8 cellular contexts compared by ENCODE assay signal in the genomic region with DNA sequence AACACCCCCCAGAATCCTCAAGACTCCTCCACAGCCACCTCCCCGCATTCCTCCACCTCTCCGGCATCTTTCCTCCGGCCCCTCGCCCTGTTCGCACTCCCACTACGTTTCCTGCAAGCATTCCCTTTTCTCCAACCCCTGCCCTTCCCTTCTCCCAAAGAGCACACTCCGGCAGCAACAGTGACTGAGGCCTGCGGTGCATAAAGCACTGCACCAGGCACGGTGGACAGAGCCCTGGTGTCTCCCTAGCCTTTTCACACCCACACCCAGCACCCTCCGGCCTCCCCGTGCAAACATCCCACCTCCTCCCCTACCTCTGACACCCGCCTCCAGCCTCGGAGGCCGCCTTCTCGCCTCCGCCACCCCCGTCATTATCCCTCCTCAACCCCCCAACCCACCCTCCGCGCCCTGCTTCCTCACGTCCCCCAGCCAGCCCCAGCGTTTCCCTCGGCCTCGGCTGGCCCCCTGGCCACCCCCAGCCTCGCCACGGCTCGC. TPM values are rescaled to one million over a fixed set of nuclear protein-coding genes. Genes with fewer than 3 reads are reported as not detected.
DNase-seq lines count a peak whose midpoint lies in the region; ATAC-seq and TF ChIP-seq lines count a peak whose summit lies in the region.

No MANE protein-coding gene starts in this region.

- H2BK5ac ChIP-seq in mesenchymal stem cell (ENCODE audit: low read depth, low read length, poor library complexity, severe bottlenecking) = no peak overlapping the region

- H2BK120ac ChIP-seq in mesenchymal stem cell (ENCODE audit: low read depth, low read length) = peak overlapping the region; percentile 96

- H3K4ac ChIP-seq in mesenchymal stem cell (ENCODE audit: low read depth in 1 of 2, low read length in 2 of 2) = peak overlapping the region in 1 of 2 experiments; percentile 89

- H3K9me3 Mint-ChIP-seq in endothelial cell (ENCODE audit: unreplicated experiment) = no peaks in the 10 kb centered on the region

- H2AK5ac ChIP-seq in mesenchymal stem cell (ENCODE audit: low read length, severe bottlenecking) = no peak overlapping the region

- H3K27ac Mint-ChIP-seq in endothelial cell (ENCODE audit: unreplicated experiment) = peak overlapping the region; percentile 73

- H3K4me3 Mint-ChIP-seq in endothelial cell (ENCODE audit: unreplicated experiment) = peak overlapping the region; percentile 98

- H3K4me2 ChIP-seq in mesenchymal stem cell (ENCODE audit: low read length, poor library complexity, severe bottlenecking) = peak overlapping the region; percentile 72

- DNase-seq in DMS79 (lab: John Stamatoyannopoulos, UW) = peak; percentile 18
- DNase-seq in MG63 = peak; percentile 55
- peak; percentile 28 to 39 for DNase-seq in activated CD4-positive, alpha-beta T cell treated with anti-CD3 and anti-CD28 coated beads, Interleukin-2, amount 50 U/mL, for 48 hours
- DNase-seq in endothelial cell (ENCODE audit: low spot score) = peak; percentile 49
- DNase-seq in mesenchymal stem cell = peak; percentile 69
- peak; percentile 34 to 50 for DNase-seq in stimulated activated CD8-positive, alpha-beta memory T cell treated with anti-CD3 and anti-CD28 coated beads, Interleukin-7, amount 100 ng/mL, for 4 hours (ENCODE audit: low read depth in 2 of 2)
- no peak for DNase-seq in cortex of kidney (lab: John Stamatoyannopoulos, UW)

- peak overlapping the region; percentile 88 for H4K91ac ChIP-seq in mesenchymal stem cell (ENCODE audit: low read length)

- peaks cover 18% of the 10 kb centered on the region for H3K4me1 Mint-ChIP-seq in endothelial cell (ENCODE audit: unreplicated experiment)

- H3K36me3 ChIP-seq in MG63 = peaks cover 22% of the 10 kb centered on the region
- peaks cover 6% of the 10 kb centered on the region in 2 experiments for H3K36me3 ChIP-seq in mesenchymal stem cell (ENCODE audit: control insufficient read depth in 1 of 2, insufficient read depth in 2 of 2, low read depth in 1 of 2, low read length in 2 of 2)

- no peak overlapping the region for H2BK12ac ChIP-seq in mesenchymal stem cell (ENCODE audit: low read length in 2 of 2)

- H3K9me3 ChIP-seq in MG63 = no peaks in the 10 kb centered on the region
- no peaks in the 10 kb centered on the region for H3K9me3 ChIP-seq in mesenchymal stem cell (ENCODE audit: control insufficient read depth, low read length)

- peak overlapping the region; percentile 91 for H4K8ac ChIP-seq in mesenchymal stem cell (ENCODE audit: low read length)

- H3K4me3 ChIP-seq in MG63 = peak overlapping the region; percentile 88
- H3K4me3 ChIP-seq in mesenchymal stem cell (ENCODE audit: insufficient read depth in 1 of 2, low read depth in 1 of 2, low read length in 2 of 2) = peak overlapping the region; percentile 92 to 93

- peaks cover 8% of the 10 kb centered on the region for H3K36me3 Mint-ChIP-seq in endothelial cell (ENCODE audit: low read depth, unreplicated experiment)

- peak overlapping the region in 1 of 2 experiments; percentile 39 for H3K14ac ChIP-seq in mesenchymal stem cell (ENCODE audit: low read length in 2 of 2)

- peaks cover 10% of the 10 kb centered on the region for H3K4me1 ChIP-seq in mesenchymal stem cell (ENCODE audit: control insufficient read depth, insufficient read depth, low read depth, low read length)

- H3K27me3 Mint-ChIP-seq in endothelial cell (ENCODE audit: unreplicated experiment) = peaks cover 5% of the 10 kb centered on the region

- peak overlapping the region; percentile 34 to 79 for H3K18ac ChIP-seq in mesenchymal stem cell (ENCODE audit: low read depth in 1 of 2, low read length in 2 of 2)

- H3K9ac ChIP-seq in mesenchymal stem cell (ENCODE audit: low read length) = peak overlapping the region; percentile 90

- H3K27me3 ChIP-seq in MG63 (no peaks in the 10 kb centered on the region), mesenchymal stem cell (ENCODE audit: control insufficient read depth in 1 of 2, insufficient read depth in 1 of 2, low read length in 2 of 2) (no peaks in the 10 kb centered on the region)

- TF ChIP-seq CTCF in endothelial cell (IDR thresholded peaks at IDR 0.05; ENCODE audit: unreplicated experiment) = no peak

- H3K27ac ChIP-seq in mesenchymal stem cell (ENCODE audit: low read length, poor library complexity, severe bottlenecking) = peak overlapping the region; percentile 43

- peaks cover 6% of the 10 kb centered on the region for H3K79me1 ChIP-seq in mesenchymal stem cell (replicated peaks; ENCODE audit: low read length, poor library complexity, severe bottlenecking)

- peak overlapping the region; percentile 1 for H2AFZ ChIP-seq in mesenchymal stem cell (ENCODE audit: low read depth, low read length)

- peak; percentile 23 for ATAC-seq in GM21723 (IDR thresholded peaks at IDR 0.05; ENCODE audit: unreplicated experiment)

- H2BK15ac ChIP-seq in mesenchymal stem cell (ENCODE audit: low read depth, poor library complexity, severe bottlenecking) = no peak overlapping the region

- peak overlapping the region in 1 of 2 experiments; percentile 48 for H3K23ac ChIP-seq in mesenchymal stem cell (ENCODE audit: low read length in 2 of 2)

- WGBS in mesenchymal stem cell = under 1% methylated on average over 15 of the region's 26 CpGs

RNA-seq across cellular contexts. Expression of gene ZNF148, which starts 0.6 kb away (rescaled TPM):
- 22.3 and 39.4 TPM in 2 replicates for total RNA-seq in MG63 (2014; rRNA removed; shearing (Covaris generic); ENCODE audit: low replicate concordance)
- total RNA-seq in endothelial cell (ENCODE audit: unreplicated experiment) = 34.3 TPM
- 18.9 TPM for polyA plus RNA-seq in mesenchymal stem cell (2013, experiment 1 of 2)
- polyA plus RNA-seq in mesenchymal stem cell (2013, experiment 2 of 2) = 19.3 TPM
